8 cellular contexts compared by ENCODE assay signal in the genomic region with DNA sequence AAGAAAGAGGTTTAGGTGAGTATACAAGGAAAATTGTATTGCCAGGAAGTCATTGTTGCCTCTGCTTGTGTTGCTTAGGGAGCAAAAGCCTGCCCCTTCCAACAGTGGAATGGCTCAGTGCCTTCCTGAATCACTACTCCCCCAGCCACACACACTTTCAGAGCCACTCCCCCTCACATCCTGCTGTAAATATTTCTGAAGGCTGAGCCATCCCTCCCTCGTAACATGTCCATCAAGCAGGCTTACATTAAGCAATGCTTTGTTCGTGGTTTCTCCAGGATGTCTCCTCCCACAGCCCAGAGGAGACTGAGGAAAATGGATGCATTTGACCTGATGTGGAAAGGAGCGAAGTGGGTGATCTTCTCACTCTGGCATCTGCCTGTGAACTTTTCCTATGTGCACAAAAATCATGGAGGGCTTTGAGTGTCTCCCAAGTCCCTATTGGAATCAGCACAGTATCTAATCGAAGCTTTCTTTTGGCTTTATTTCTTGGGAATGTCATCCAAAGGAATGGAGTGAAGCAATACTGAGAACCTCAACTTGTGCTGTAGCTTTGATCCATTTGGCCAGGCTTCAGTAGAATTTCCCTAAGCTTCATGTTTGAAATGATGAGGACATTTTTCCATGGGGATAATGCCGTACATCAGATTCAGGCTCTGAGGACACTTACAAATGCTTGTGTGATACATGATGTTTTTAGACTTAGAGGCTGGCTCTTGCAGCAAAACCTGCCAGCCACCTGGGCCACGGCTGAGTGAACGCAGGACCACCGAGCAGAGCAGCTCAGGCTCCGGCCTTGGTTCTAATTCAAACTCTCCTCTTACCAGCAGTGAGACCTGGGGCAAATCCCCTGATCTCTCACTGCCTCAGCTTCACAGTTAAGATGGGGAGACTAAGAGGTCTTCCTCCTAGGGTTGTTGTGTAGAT.
DNase-seq lines count a peak whose midpoint lies in the region; ATAC-seq and TF ChIP-seq lines count a peak whose summit lies in the region.

No MANE protein-coding gene starts in this region.

- H3K4me1 Mint-ChIP-seq in mesothelial cell of epicardium (peaks cover 48% of the 10 kb centered on the region), T-helper 17 cell (no peaks in the 10 kb centered on the region)

- H3K27ac Mint-ChIP-seq in mesothelial cell of epicardium (peak overlapping the region; percentile 66), T-helper 17 cell (no peak overlapping the region)

- H3K9me3 ChIP-seq in T-helper 17 cell (ENCODE audit: control insufficient read depth, low read length, poor library complexity, severe bottlenecking), result peaks cover 2% of the 10 kb centered on the region

- no peak for ATAC-seq in HG03432 (IDR thresholded peaks at IDR 0.05; ENCODE audit: unreplicated experiment)
- ATAC-seq in T-helper 17 cell, result no peak

- H3K4me3 Mint-ChIP-seq in mesothelial cell of epicardium (no peak overlapping the region), T-helper 17 cell (no peak overlapping the region)

- DNase-seq in AG20443 (ENCODE audit: low spot score), result peak; percentile 84
- DNase-seq in NCI-H2029 treated with DMSO at 0.1 percent for 48 hours (lab: John Stamatoyannopoulos, UW), result peak; percentile 10
- peak; percentile 96 for DNase-seq in choroid plexus epithelial cell (ENCODE audit: low read depth)
- no peak for DNase-seq in mesothelial cell of epicardium (ENCODE audit: low spot score in 2 of 2, unreplicated experiment in 2 of 2)
- no peak for DNase-seq in G401 (ENCODE audit: low spot score)
- no peak for DNase-seq in NCI-H345 (lab: John Stamatoyannopoulos, UW)
- no peak for DNase-seq in T-helper 17 cell

- no peaks in the 10 kb centered on the region for H3K36me3 Mint-ChIP-seq in mesothelial cell of epicardium
- H3K36me3 Mint-ChIP-seq in T-helper 17 cell (ENCODE audit: low read depth), result peaks cover 4% of the 10 kb centered on the region

- in situ Hi-C loops in G401 (cut with HindIII; ENCODE audit: low sequenced_read_pairs), result no loop called here

- no peak overlapping the region for H3K4me3 ChIP-seq in choroid plexus epithelial cell (ENCODE audit: low read depth, low read length)

- H3K27me3 Mint-ChIP-seq in mesothelial cell of epicardium (ENCODE audit: low read depth), result no peaks in the 10 kb centered on the region
- peaks cover 46% of the 10 kb centered on the region for H3K27me3 Mint-ChIP-seq in T-helper 17 cell

- H3K9me3 Mint-ChIP-seq in mesothelial cell of epicardium, result peaks cover 7% of the 10 kb centered on the region

- no peak for TF ChIP-seq CTCF in choroid plexus epithelial cell (conservative IDR thresholded peaks at IDR 0.05; ENCODE audit: low read depth, low read length)
- TF ChIP-seq CTCF in mesothelial cell of epicardium (IDR thresholded peaks at IDR 0.05; ENCODE audit: unreplicated experiment), result no peak

Comparison
In these comparisons a context has a peak if more than half of its experiments do, and no peak if none do; other contexts are left out.
1. DNase-seq: peak in AG20443 (single experiment), NCI-H2029 treated with DMSO at 0.1 percent for 48 hours (single experiment) and choroid plexus epithelial cell (single experiment); none in mesothelial cell of epicardium (0 of 2), G401 (single experiment), NCI-H345 (single experiment) and T-helper 17 cell (0 of 3).